Comparison of ENCODE assay signal across 25 cellular contexts in the genomic region with DNA sequence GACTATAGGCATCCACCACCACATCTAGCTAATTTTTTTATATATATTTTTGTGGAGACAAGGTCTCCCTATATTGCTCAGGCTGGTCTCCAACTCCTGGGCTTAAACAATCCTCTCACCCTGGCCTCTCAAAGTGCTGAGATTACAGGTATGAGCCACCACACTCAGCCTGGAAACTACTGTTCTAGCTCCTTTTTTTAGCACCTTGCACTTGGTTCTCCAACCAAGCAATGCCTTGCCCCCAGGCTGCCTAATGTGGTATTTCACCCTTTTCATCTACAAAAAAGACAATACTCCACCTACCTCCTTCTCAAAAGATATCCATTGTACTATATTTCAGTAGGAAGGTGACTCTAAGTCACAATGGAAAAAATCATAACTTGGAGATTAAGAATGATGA. TPM values are rescaled to one million over a fixed set of nuclear protein-coding genes. Genes with fewer than 3 reads are reported as not detected.
DNase-seq lines count a peak whose midpoint lies in the region; ATAC-seq and TF ChIP-seq lines count a peak whose summit lies in the region.
"Had no signal": no experiment of that assay in that cellular context is flagged by ENCODE, and none has a peak within 500 bp of the region (broad histone marks: within the 10 kb centered on the region; RNA-seq: fewer than 3 reads in every experiment).

No MANE protein-coding gene starts in this region.

- intact Hi-C loops in activated naive CD4-positive, alpha-beta T cell treated with anti-CD3 and anti-CD28 coated beads for 36 hours (cut with micrococcal nuclease), result loop anchor here (10.0 kb wide), 1 partner anchor 105 kb away; a partner anchor contains a TSS
- intact Hi-C loops in MCF 10A (cut with micrococcal nuclease) (no loop called here), colonic mucosa (cut with DNase I) (no loop called here)

- no peaks in the 10 kb centered on the region for H3K36me3 ChIP-seq in colonic mucosa
- H3K36me3 ChIP-seq: suprapubic skin had no signal

- H3K27ac ChIP-seq in colonic mucosa, result no peak overlapping the region
- H3K27ac ChIP-seq: C4-2B, lower lobe of right lung, spleen, suprapubic skin had no signal

- TF ChIP-seq CTCF in choroid plexus epithelial cell (conservative IDR thresholded peaks at IDR 0.05; ENCODE audit: low read depth, low read length) (peak; percentile 32), MCF 10A (IDR thresholded peaks at IDR 0.05; ENCODE audit: unreplicated experiment) (no peak), colonic mucosa (IDR thresholded peaks at IDR 0.05) (no peak)

- ATAC-seq in stimulated activated naive CD8-positive, alpha-beta T cell treated with anti-CD3 and anti-CD28 coated beads, Interleukin-15, Interleukin-2, amounts not matched to agents 100 U/mL and 50 U/mL, for 24 hours, result peak; percentile 52
- ATAC-seq: lower lobe of right lung had no signal

- H3K4me1 ChIP-seq in colonic mucosa, result no peaks in the 10 kb centered on the region

- no peaks in the 10 kb centered on the region for H3K9me3 Mint-ChIP-seq in activated naive CD4-positive, alpha-beta T cell treated with anti-CD3 and anti-CD28 coated beads for 36 hours
- no peaks in the 10 kb centered on the region for H3K9me3 Mint-ChIP-seq in MCF 10A (ENCODE audit: unreplicated experiment)

- no TSS peak for BruUV-seq in MCF 10A (replicated peaks; lab: Mats Ljungman, UMichigan)

- H3K36me3 Mint-ChIP-seq in activated naive CD4-positive, alpha-beta T cell treated with anti-CD3 and anti-CD28 coated beads for 36 hours (ENCODE audit: low read depth), result peaks cover 27% of the 10 kb centered on the region
- peaks cover 68% of the 10 kb centered on the region for H3K36me3 Mint-ChIP-seq in MCF 10A (ENCODE audit: insufficient read depth, unreplicated experiment)

- no peak overlapping the region for H3K9ac ChIP-seq in colonic mucosa (ENCODE audit: low read depth in 2 of 2, low read length in 2 of 2)

- H3K27ac Mint-ChIP-seq in activated naive CD4-positive, alpha-beta T cell treated with anti-CD3 and anti-CD28 coated beads for 36 hours, result no peak overlapping the region
- no peak overlapping the region for H3K27ac Mint-ChIP-seq in MCF 10A (ENCODE audit: low read depth, unreplicated experiment)
- H3K27ac Mint-ChIP-seq: dendritic cell treated with granulocyte-macrophage colony-stimulating factor and Interleukin-4, amounts not matched to agents 40 ng/mL and 50 ng/mL, for 4 days had no signal

- no peaks in the 10 kb centered on the region for H3K27me3 Mint-ChIP-seq in activated naive CD4-positive, alpha-beta T cell treated with anti-CD3 and anti-CD28 coated beads for 36 hours (ENCODE audit: low read depth)
- H3K27me3 Mint-ChIP-seq in MCF 10A (ENCODE audit: insufficient read depth, unreplicated experiment), result no peaks in the 10 kb centered on the region
- H3K27me3 Mint-ChIP-seq: dendritic cell treated with granulocyte-macrophage colony-stimulating factor and Interleukin-4, amounts not matched to agents 40 ng/mL and 50 ng/mL, for 4 days had no signal

- CTCF ChIA-PET in activated naive CD4-positive, alpha-beta T cell treated with anti-CD3 and anti-CD28 coated beads for 36 hours (lab: Charles Lee), result no interaction called here
- CTCF ChIA-PET in MCF 10A (lab: Yijun Ruan, JAX), result interaction anchor here (0.6 to 3.1 kb wide), 8 partner anchors 11 to 159 kb away, joined by 3 to 16 read pairs (median 6); a partner anchor contains a TSS

- H3K9me3 ChIP-seq in colonic mucosa, result no peaks in the 10 kb centered on the region
- H3K9me3 ChIP-seq: lower lobe of right lung, spleen, suprapubic skin had no signal

- peaks cover 39% of the 10 kb centered on the region for H3K4me1 Mint-ChIP-seq in activated naive CD4-positive, alpha-beta T cell treated with anti-CD3 and anti-CD28 coated beads for 36 hours (ENCODE audit: low read depth)
- peaks cover 23% of the 10 kb centered on the region for H3K4me1 Mint-ChIP-seq in MCF 10A (ENCODE audit: insufficient read depth, unreplicated experiment)

- no peak overlapping the region for H3K4me3 ChIP-seq in choroid plexus epithelial cell (ENCODE audit: low read depth, low read length)
- no peak overlapping the region for H3K4me3 ChIP-seq in colonic mucosa
- H3K4me3 ChIP-seq: lower lobe of right lung, spleen, suprapubic skin had no signal

- POLR2A ChIA-PET in MCF 10A (lab: Yijun Ruan, JAX), result interaction anchor here (0.6 to 1.4 kb wide), 12 partner anchors 10 to 306 kb away, joined by 3 to 5 read pairs (median 3); a partner anchor contains a TSS

- H3K4me3 Mint-ChIP-seq in activated naive CD4-positive, alpha-beta T cell treated with anti-CD3 and anti-CD28 coated beads for 36 hours, result no peak overlapping the region
- H3K4me3 Mint-ChIP-seq in MCF 10A (ENCODE audit: unreplicated experiment), result no peak overlapping the region
- H3K4me3 Mint-ChIP-seq: dendritic cell treated with granulocyte-macrophage colony-stimulating factor and Interleukin-4, amounts not matched to agents 40 ng/mL and 50 ng/mL, for 4 days had no signal

- peak; percentile 58 for DNase-seq in activated naive CD4-positive, alpha-beta T cell treated with anti-CD3 and anti-CD28 coated beads for 36 hours
- DNase-seq in activated naive CD4-positive, alpha-beta T cell (lab: John Stamatoyannopoulos, UW), result no peak
- peak; percentile 13 to 41 for DNase-seq in Kasumi-1 (lab: John Stamatoyannopoulos, UW)
- no peak for DNase-seq in choroid plexus epithelial cell (ENCODE audit: low read depth)
- no peak for DNase-seq in stimulated activated naive CD8-positive, alpha-beta T cell treated with anti-CD3 and anti-CD28 coated beads, Interleukin-15, Interleukin-2, amounts not matched to agents 100 U/mL and 50 U/mL, for 24 hours
- DNase-seq in MCF 10A (ENCODE audit: unreplicated experiment), result no peak
- DNase-seq in colonic mucosa, result no peak
- no peak for DNase-seq in NCI-H2171 treated with DMSO at 0.1 percent for 48 hours (lab: John Stamatoyannopoulos, UW)
- DNase-seq: ACHN; activated CD4-positive, alpha-beta T cell treated with anti-CD3 and anti-CD28 coated beads, Interleukin-2, amount 50 U/mL, for 1 hour; IMR-90; islet precursor cell; lower lobe of right lung; MV-4-11; NCI-H187; NCI-H345; occipital lobe; retina; SHP77; spleen; stimulated activated CD8-positive, alpha-beta memory T cell treated with anti-CD3 and anti-CD28 coated beads, Interleukin-4, amount 100 ng/mL, for 48 hours had no signal

- no peaks in the 10 kb centered on the region for H3K27me3 ChIP-seq in colonic mucosa
- H3K27me3 ChIP-seq: spleen, suprapubic skin had no signal

RNA-seq across cellular contexts. Expression of a gene that starts 6.7 kb away (rescaled TPM):
- total RNA-seq in activated naive CD4-positive, alpha-beta T cell treated with anti-CD3 and anti-CD28 coated beads for 36 hours, result 10 to 100 TPM; 28.8 to 28.9 TPM
- total RNA-seq in MCF 10A (2022) (40.3 and 42.9 TPM in 2 replicates), colonic mucosa (10 to 100 TPM; 29.5 to 41.7 TPM)

RNA-seq across cellular contexts. Expression of a gene that starts 17.3 kb away (rescaled TPM):
- not detected for total RNA-seq in activated naive CD4-positive, alpha-beta T cell treated with anti-CD3 and anti-CD28 coated beads for 36 hours
- total RNA-seq in MCF 10A (2022), result not detected in 2 replicates
- not detected for total RNA-seq in colonic mucosa
- total RNA-seq: frontal cortex, IMR-90, lower lobe of right lung, occipital lobe, spleen, suprapubic skin had no signal

RNA-seq across cellular contexts. Expression of a gene that starts 56.5 kb away (rescaled TPM):
- total RNA-seq in activated naive CD4-positive, alpha-beta T cell treated with anti-CD3 and anti-CD28 coated beads for 36 hours, result 10 to 100 TPM; 40.4 to 44.7 TPM
- 67.4 and 69.4 TPM in 2 replicates for total RNA-seq in MCF 10A (2022)
- 10 to 100 TPM; 28.2 to 32.8 TPM for total RNA-seq in colonic mucosa

Comparison
In these comparisons a context has a peak if more than half of its experiments do, and no peak if none do; other contexts are left out.
1. DNase-seq: peak in activated naive CD4-positive, alpha-beta T cell treated with anti-CD3 and anti-CD28 coated beads for 36 hours (single experiment) and Kasumi-1 (2 of 2); none in activated naive CD4-positive, alpha-beta T cell (0 of 4), choroid plexus epithelial cell (single experiment), stimulated activated naive CD8-positive, alpha-beta T cell treated with anti-CD3 and anti-CD28 coated beads, Interleukin-15, Interleukin-2, amounts not matched to agents 100 U/mL and 50 U/mL, for 24 hours (single experiment), MCF 10A (single experiment), colonic mucosa (single experiment) and NCI-H2171 treated with DMSO at 0.1 percent for 48 hours (single experiment).